In the genomic region with DNA sequence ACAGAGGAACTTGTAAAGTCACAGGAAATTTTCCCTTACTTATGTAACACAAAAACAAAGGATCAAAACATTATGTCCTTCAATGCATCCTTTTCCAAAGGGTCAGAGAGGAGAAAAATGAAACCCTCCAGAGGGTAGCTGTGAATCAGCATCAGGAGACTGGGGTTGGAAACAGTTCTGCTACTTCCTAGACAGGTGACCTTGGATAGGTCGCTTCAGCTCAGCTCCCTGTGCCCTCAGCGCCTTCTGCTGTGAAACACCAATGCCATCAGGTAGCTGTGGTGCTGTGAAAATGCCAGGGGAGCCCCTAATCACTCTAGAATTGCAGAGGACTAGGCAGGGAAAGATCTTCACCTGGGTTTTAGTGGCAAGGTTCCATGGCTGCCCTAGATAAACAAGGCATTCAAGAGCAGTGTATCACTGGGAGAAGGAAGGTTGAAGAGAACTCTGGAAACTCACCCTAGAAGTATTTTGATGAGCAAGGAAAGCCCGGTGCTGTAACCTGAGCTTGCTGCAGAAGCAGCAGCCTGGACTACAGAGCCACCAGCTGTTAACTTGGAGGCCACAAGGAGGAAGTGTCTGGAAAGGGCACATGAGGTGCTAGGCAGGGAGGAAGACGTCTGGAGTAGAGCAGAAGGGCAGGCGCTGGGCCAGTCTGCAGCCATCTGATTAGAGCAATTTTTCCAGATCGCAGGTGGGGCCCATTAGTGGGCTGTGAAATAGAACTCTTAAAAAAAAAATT, we compare ENCODE assay signal across 8 cellular contexts.
A peak's percentile ranks its signal among the peaks of the same experiment; 100 is the strongest.
DNase-seq lines count a peak whose midpoint lies in the region; ATAC-seq, FAIRE-seq and TF ChIP-seq lines count a peak whose summit lies in the region.

No MANE protein-coding gene starts in this region.

- ATAC-seq in HG03095 (IDR thresholded peaks at IDR 0.05; ENCODE audit: unreplicated experiment) (no peak), GM21576 (IDR thresholded peaks at IDR 0.05; ENCODE audit: unreplicated experiment) (no peak)

- no peak for TF ChIP-seq CTCF in HEK293 (tag by site-specific recombination; IDR thresholded peaks at IDR 0.05)
- 0 out of 2 replicates have a peak, but pooled peaks have one; percentile 31 for TF ChIP-seq CTCF in PC-9 (conservative IDR thresholded peaks at IDR 0.05)
- peak in 1 of 2 donors; percentile 4 for TF ChIP-seq CTCF in endothelial cell of umbilical vein (IDR thresholded peaks at IDR 0.05; ENCODE audit: extremely low read depth in 1 of 2, insufficient read depth in 1 of 2, low read depth in 1 of 2, low read length in 2 of 2)
- peak; percentile 7 for TF ChIP-seq CTCF in nephron progenitor cell (IDR thresholded peaks at IDR 0.05)

- H3K36me3 Mint-ChIP-seq in nephron progenitor cell (ENCODE audit: low read depth) = peaks cover 4% of the 10 kb centered on the region

- peaks cover 0 to 18% of the 10 kb centered on the region in 2 experiments; a peak in 1 of 3 replicates for H3K36me3 ChIP-seq in HEK293 (ENCODE audit: control insufficient read depth in 2 of 2, insufficient read depth in 1 of 2, low read length in 2 of 2)
- H3K36me3 ChIP-seq in PC-9 (ENCODE audit: low read depth) = 0 out of 2 replicates have a peak, but pooled peaks cover 4% of the 10 kb centered on the region
- H3K36me3 ChIP-seq in endothelial cell of umbilical vein (ENCODE audit: control insufficient read depth in 2 of 2, extremely low read depth in 1 of 2, insufficient read depth in 2 of 2, low read length in 2 of 2) = peaks cover 0 to 1% of the 10 kb centered on the region in 2 experiments

- no peak overlapping the region for H3K4me3 Mint-ChIP-seq in nephron progenitor cell

- intact Hi-C loops in PC-9 (cut with micrococcal nuclease; ENCODE audit: unreplicated experiment) = loop anchor here (1.0 kb wide), 4 partner anchors 14 to 253 kb away; no protein-coding TSS in a partner anchor
- intact Hi-C loops in endothelial cell of umbilical vein (cut with micrococcal nuclease) = no loop called here

- FAIRE-seq in endothelial cell of umbilical vein (lab: Jason Lieb, UNC) = peak; percentile 28

- DNase-seq in PC-9 (peak; percentile 87 to 100), endothelial cell of umbilical vein (ENCODE audit: low read depth, low spot score) (peak; percentile 71), nephron progenitor cell (peak; percentile 33), D341Med (ENCODE audit: low spot score) (no peak)
- DNase-seq in activated CD4-positive, alpha-beta T cell treated with anti-CD3 and anti-CD28 coated beads for 1 hour = no peak

- H3K27ac ChIP-seq in HEK293 (ENCODE audit: extremely low read depth, low read depth, low read length) (no peak overlapping the region), PC-9 (peak overlapping the region; percentile 86), endothelial cell of umbilical vein (ENCODE audit: insufficient read depth, low read depth, low read length) (peak overlapping the region; percentile 7)

- peaks cover 35% of the 10 kb centered on the region for H3F3A ChIP-seq in PC-9 (ENCODE audit: insufficient read depth, low read depth)

- peaks cover 49% of the 10 kb centered on the region for H3K4me1 Mint-ChIP-seq in nephron progenitor cell

- H3K9me2 ChIP-seq in PC-9 (ENCODE audit: insufficient read depth) = no peaks in the 10 kb centered on the region

- H3K4me1 ChIP-seq in HEK293 (ENCODE audit: control insufficient read depth, insufficient read depth, low read length) = no peaks in the 10 kb centered on the region; the same call in 1 of the 2 replicates
- H3K4me1 ChIP-seq in PC-9 (replicated peaks; ENCODE audit: insufficient read depth) = peaks cover 36% of the 10 kb centered on the region
- no peaks in the 10 kb centered on the region for H3K4me1 ChIP-seq in endothelial cell of umbilical vein (ENCODE audit: control insufficient read depth, extremely low read depth, insufficient read depth, low read length)

- no peak for TF ChIP-seq POLR2A in endothelial cell of umbilical vein (IDR thresholded peaks at IDR 0.05; ENCODE audit: low read depth, low read length)

- no peaks in the 10 kb centered on the region for H3K9me1 ChIP-seq in endothelial cell of umbilical vein (replicated peaks; ENCODE audit: control insufficient read depth, extremely low read depth, insufficient read depth, low read length)

- H3K4me3 ChIP-seq in HEK293 (ENCODE audit: low read depth, low read length) (no peak overlapping the region), PC-9 (no peak overlapping the region), endothelial cell of umbilical vein (replicated peaks in 1 of 3; ENCODE audit: insufficient read depth in 1 of 3, low read depth in 1 of 3, low read length in 3 of 3) (no peak overlapping the region)

- H3K9me3 ChIP-seq in HEK293 (ENCODE audit: control insufficient read depth, insufficient read depth, low read depth, low read length) (no peaks in the 10 kb centered on the region), PC-9 (ENCODE audit: insufficient read depth, low read depth) (no peaks in the 10 kb centered on the region), endothelial cell of umbilical vein (replicated peaks; ENCODE audit: control insufficient read depth, insufficient read depth, low read length) (no peaks in the 10 kb centered on the region)

- POLR2A ChIA-PET in HEK293 (lab: Yijun Ruan, JAX) = interaction anchor here (0.6 to 1.1 kb wide), 3 partner anchors 11 to 156 kb away, joined by 3 to 4 read pairs (median 3); no protein-coding TSS in a partner anchor
- POLR2A ChIA-PET in PC-9 (lab: Charles Lee; ENCODE audit: unreplicated experiment) = interaction anchor here (0.5 to 0.6 kb wide), 4 partner anchors 16 to 294 kb away, joined by 3 to 6 read pairs (median 4); no protein-coding TSS in a partner anchor
- POLR2A ChIA-PET in endothelial cell of umbilical vein (lab: Charles Lee) = interaction anchor here (0.5 kb wide), 1 partner anchor 53 kb away, joined by 4 read pairs; no protein-coding TSS in a partner anchor

- H3K4me2 ChIP-seq in PC-9 = peak overlapping the region; percentile 41
- H3K4me2 ChIP-seq in endothelial cell of umbilical vein (ENCODE audit: insufficient read depth, low read length) = no peak overlapping the region

- no peaks in the 10 kb centered on the region for H3K27me3 Mint-ChIP-seq in nephron progenitor cell (ENCODE audit: low read depth, poor library complexity)

- H3K9me3 Mint-ChIP-seq in nephron progenitor cell = no peaks in the 10 kb centered on the region

- H3K79me2 ChIP-seq in PC-9 (ENCODE audit: low read depth) = no peaks in the 10 kb centered on the region
- H3K79me2 ChIP-seq in endothelial cell of umbilical vein (ENCODE audit: control insufficient read depth, insufficient read depth, low read length) = no peaks in the 10 kb centered on the region

- CTCF ChIA-PET in HEK293 (lab: Yijun Ruan, JAX) = interaction anchor here (0.5 to 1.4 kb wide), 9 partner anchors 12 to 307 kb away, joined by 3 to 5 read pairs (median 4); no protein-coding TSS in a partner anchor
- CTCF ChIA-PET in PC-9 (lab: Charles Lee) = interaction anchor here (0.6 to 1.0 kb wide), 2 partner anchors 27 to 68 kb away, joined by 3 read pairs; no protein-coding TSS in a partner anchor
- CTCF ChIA-PET in endothelial cell of umbilical vein (lab: Charles Lee) = interaction anchor here (1.0 to 1.5 kb wide), 3 partner anchors 49 to 307 kb away, joined by 4 read pairs; no protein-coding TSS in a partner anchor

- H2AFZ ChIP-seq in PC-9 (no peak overlapping the region), endothelial cell of umbilical vein (ENCODE audit: low read depth, low read length) (no peak overlapping the region)

- no peak overlapping the region for H3K9ac ChIP-seq in endothelial cell of umbilical vein (replicated peaks; ENCODE audit: extremely low read depth, insufficient read depth, low read length)

- H4K20me1 ChIP-seq in PC-9 (ENCODE audit: insufficient read depth) (no peaks in the 10 kb centered on the region), endothelial cell of umbilical vein (replicated peaks; ENCODE audit: control insufficient read depth, extremely low read depth, insufficient read depth, low read length) (no peaks in the 10 kb centered on the region)

- H3K27me3 ChIP-seq in PC-9 (ENCODE audit: insufficient read depth, low read depth) (no peaks in the 10 kb centered on the region), endothelial cell of umbilical vein (ENCODE audit: control insufficient read depth in 2 of 2, insufficient read depth in 2 of 2, low read length in 2 of 2) (no peaks in the 10 kb centered on the region)

- dilution Hi-C loops in endothelial cell of umbilical vein (cut with MboI; ENCODE audit: extremely low pct_ligation_motif_present, low sequenced_read_pairs) = no loop called here

- H3K27ac Mint-ChIP-seq in nephron progenitor cell = peak overlapping the region; percentile 88

- BruUV-seq in PC-9 (replicated peaks; lab: Mats Ljungman, UMichigan) (no TSS peak), endothelial cell of umbilical vein (replicated peaks; lab: Mats Ljungman, UMichigan) (no TSS peak)

TF ChIP-seq in HEK293, 187 proteins besides CTCF, POLR2A, EP300 and RAD21 (continues in another document):
- TF ChIP-seq GLIS2 (tag by site-specific recombination; IDR thresholded peaks at IDR 0.05) (no peak), ZNF214 (tag by site-specific recombination; IDR thresholded peaks at IDR 0.05; ENCODE audit: borderline replicate concordance) (no peak), ZNF544 (tag by site-specific recombination; IDR thresholded peaks at IDR 0.05) (no peak), OSR2 (tag by site-specific recombination; IDR thresholded peaks at IDR 0.05) (peak; percentile 60)

TF ChIP-seq in endothelial cell of umbilical vein, 7 proteins besides CTCF, POLR2A, EP300 and RAD21:
- TF ChIP-seq JUN (IDR thresholded peaks at IDR 0.05; ENCODE audit: borderline replicate concordance, insufficient read depth, insufficient read length, low read depth) (no peak), FOS (IDR thresholded peaks at IDR 0.05; ENCODE audit: borderline replicate concordance, insufficient read depth, low read length) (no peak), EZH2 (IDR thresholded peaks at IDR 0.05; ENCODE audit: borderline replicate concordance, low read depth, low read length, severe bottlenecking) (no peak), GATA2 (IDR thresholded peaks at IDR 0.05; ENCODE audit: insufficient read depth, insufficient read length, low read depth, low read length) (no peak), POLR2AphosphoS5 (IDR thresholded peaks at IDR 0.05; ENCODE audit: insufficient read depth, low read depth, low read length) (no peak), MYC (IDR thresholded peaks at IDR 0.05; ENCODE audit: low read depth, low read length) (no peak)
- TF ChIP-seq, protein P1, sequence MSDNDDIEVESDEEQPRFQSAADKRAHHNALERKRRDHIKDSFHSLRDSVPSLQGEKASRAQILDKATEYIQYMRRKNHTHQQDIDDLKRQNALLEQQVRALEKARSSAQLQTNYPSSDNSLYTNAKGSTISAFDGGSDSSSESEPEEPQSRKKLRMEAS (IDR thresholded peaks at IDR 0.05; ENCODE audit: insufficient read depth, insufficient read length) = no peak

Comparison
In these comparisons a context has a peak if more than half of its experiments do, and no peak if none do; other contexts are left out.
1. DNase-seq: peak in PC-9 (2 of 2), endothelial cell of umbilical vein (single experiment) and nephron progenitor cell (single experiment); none in D341Med (single experiment) and activated CD4-positive, alpha-beta T cell treated with anti-CD3 and anti-CD28 coated beads for 1 hour (single experiment).